ENCODE assay signal across 28 cellular contexts in genomic region chr7:136072447-136072846, GRCh38.
"Had no signal": no experiment of that assay in that cellular context is flagged by ENCODE, and none has a peak within 500 bp of the region (broad histone marks: within the 10 kb centered on the region; RNA-seq: fewer than 3 reads in every experiment).

No MANE protein-coding gene starts in this region.

- DNase-seq: colonic mucosa; cortex of kidney; dermis blood vessel endothelial cell; dorsolateral prefrontal cortex; effector CD4-positive, alpha-beta T cell; effector CD8-positive, alpha-beta T cell; effector memory CD4-positive, alpha-beta T cell; effector memory CD8-positive, alpha-beta T cell; endodermal cell; erythroblast; esophagus squamous epithelium; foreskin fibroblast; foreskin keratinocyte; foreskin melanocyte; gastrocnemius medialis; glutamatergic neuron; head of caudate nucleus; heart left ventricle had no signal

- H3K4me3 Mint-ChIP-seq: dendritic cell treated with granulocyte-macrophage colony-stimulating factor and Interleukin-4, amounts not matched to agents 40 ng/mL and 50 ng/mL, for 4 days; effector memory CD8-positive, alpha-beta T cell; endodermal cell had no signal

- H3K4me3 ChIP-seq: colonic mucosa, coronary artery, dorsolateral prefrontal cortex, esophagus muscularis mucosa, esophagus squamous epithelium, gastrocnemius medialis, gastroesophageal sphincter, heart left ventricle had no signal

- H3K27ac ChIP-seq: colonic mucosa, coronary artery, dorsolateral prefrontal cortex, epithelial cell of prostate, esophagus muscularis mucosa, esophagus squamous epithelium, foreskin keratinocyte, gastrocnemius medialis, gastroesophageal sphincter, heart left ventricle had no signal

- H3K27me3 ChIP-seq: colonic mucosa, dorsolateral prefrontal cortex, esophagus muscularis mucosa, esophagus squamous epithelium, foreskin keratinocyte, gastrocnemius medialis, gastroesophageal sphincter, heart left ventricle had no signal

- ATAC-seq: effector memory CD8-positive, alpha-beta T cell; esophagus mucosa; foreskin keratinocyte; gastrocnemius medialis; gastroesophageal sphincter; heart left ventricle had no signal

- H3K4me1 ChIP-seq: colonic mucosa, esophagus muscularis mucosa, esophagus squamous epithelium, foreskin keratinocyte, gastrocnemius medialis, gastroesophageal sphincter, heart left ventricle had no signal

- FAIRE-seq: colon, endometrium, endothelial cell of umbilical vein, frontal cortex had no signal

- H3K9me3 Mint-ChIP-seq: dendritic cell treated with granulocyte-macrophage colony-stimulating factor and Interleukin-4, amounts not matched to agents 40 ng/mL and 50 ng/mL, for 4 days; effector memory CD8-positive, alpha-beta T cell; endodermal cell had no signal

- H3K9me3 ChIP-seq: colonic mucosa, esophagus muscularis mucosa, esophagus squamous epithelium, gastrocnemius medialis, gastroesophageal sphincter, heart left ventricle had no signal

- H3K27ac Mint-ChIP-seq: dendritic cell treated with granulocyte-macrophage colony-stimulating factor and Interleukin-4, amounts not matched to agents 40 ng/mL and 50 ng/mL, for 4 days; effector memory CD8-positive, alpha-beta T cell; endodermal cell had no signal

- H3K27me3 Mint-ChIP-seq: dendritic cell treated with granulocyte-macrophage colony-stimulating factor and Interleukin-4, amounts not matched to agents 40 ng/mL and 50 ng/mL, for 4 days; effector memory CD8-positive, alpha-beta T cell had no signal

- H3K36me3 ChIP-seq: colonic mucosa, esophagus muscularis mucosa, esophagus squamous epithelium, gastrocnemius medialis, gastroesophageal sphincter, heart left ventricle had no signal
